ENCODE assay signal across 7 cellular contexts in genomic region chr19:37654833-37655688, GRCh38. TPM values are rescaled to one million over a fixed set of nuclear protein-coding genes. Genes with fewer than 3 reads are reported as not detected.
DNase-seq lines count a peak whose midpoint lies in the region; ATAC-seq and TF ChIP-seq lines count a peak whose summit lies in the region.

Gene ZFP30, minus strand, starts transcription at chr19:37655465. Its CDS starts 7,643 bp downstream, at chr19:37647822.

- H3K9me3 ChIP-seq in liver (ENCODE audit: control insufficient read depth in 4 of 4, low read length in 3 of 4) = peaks cover 1 to 7% (median 4%) of the 10 kb centered on the region in 4 donors

- H3K27me3 ChIP-seq in liver (ENCODE audit: control insufficient read depth in 4 of 4, insufficient read depth in 4 of 4, low read length in 3 of 4) = no peaks in the 10 kb centered on the region

- H3K4me1 Mint-ChIP-seq in activated CD4-positive, alpha-beta T cell treated with anti-CD3 and anti-CD28 coated beads, Interleukin-2, amount 10 ng/mL, durations not matched to agents 24 days and 14 days = peaks cover 28% of the 10 kb centered on the region
- peaks cover 22% of the 10 kb centered on the region for H3K4me1 Mint-ChIP-seq in dendritic cell treated with granulocyte-macrophage colony-stimulating factor and Interleukin-4, amounts not matched to agents 40 ng/mL and 50 ng/mL, for 4 days (ENCODE audit: low read depth)

- H3K4me3 ChIP-seq in liver (ENCODE audit: low read depth in 1 of 3, low read length in 3 of 3) = peak within 1 kb of the TSS; percentile 53 to 83 (median 73)

- H3K27ac ChIP-seq in liver (ENCODE audit: low read depth in 1 of 2, low read length in 2 of 2) = peak within 1 kb of the TSS; percentile 71 to 83

- peak; percentile 84 for DNase-seq in NCI-H2196 treated with DMSO at 0.1 percent for 48 hours (lab: John Stamatoyannopoulos, UW; ENCODE audit: unreplicated experiment)
- peak; percentile 96 for DNase-seq in activated CD4-positive, alpha-beta T cell treated with anti-CD3 and anti-CD28 coated beads, Interleukin-2, amount 10 ng/mL, durations not matched to agents 24 days and 14 days
- peak; percentile 65 for DNase-seq in stimulated activated CD4-positive, alpha-beta T cell treated with anti-CD3 and anti-CD28 coated beads, Interleukin-2, amount 100 ng/mL, for 4 hours (ENCODE audit: low read depth)

- intact Hi-C loops in activated CD4-positive, alpha-beta T cell treated with anti-CD3 and anti-CD28 coated beads, Interleukin-2, amount 10 ng/mL, durations not matched to agents 24 days and 14 days (cut with micrococcal nuclease) = loop anchor here (1.0 to 10.0 kb wide), 5 partner anchors 61 to 440 kb away; partner anchors contain the start of genes ZNF383, ZNF540, ZNF569 and ZNF571
- intact Hi-C loops in dendritic cell treated with granulocyte-macrophage colony-stimulating factor and Interleukin-4, amounts not matched to agents 40 ng/mL and 50 ng/mL, for 4 days (cut with micrococcal nuclease) = loop anchor here (10.0 kb wide), 2 partner anchors 60 to 120 kb away; partner anchors contain the start of genes ZNF540, ZNF571 and ZNF573

- H3K36me3 ChIP-seq in liver (ENCODE audit: control insufficient read depth in 4 of 4, insufficient read depth in 3 of 4, low read depth in 1 of 4, low read length in 3 of 4) = no peaks in the 10 kb centered on the region

- H3K9me3 Mint-ChIP-seq in activated CD4-positive, alpha-beta T cell treated with anti-CD3 and anti-CD28 coated beads, Interleukin-2, amount 10 ng/mL, durations not matched to agents 24 days and 14 days = peaks cover 15% of the 10 kb centered on the region
- peaks cover 21% of the 10 kb centered on the region for H3K9me3 Mint-ChIP-seq in dendritic cell treated with granulocyte-macrophage colony-stimulating factor and Interleukin-4, amounts not matched to agents 40 ng/mL and 50 ng/mL, for 4 days

- under 1% methylated on average over 66 of the region's 66 CpGs for WGBS in liver

- ATAC-seq in GM18511 (IDR thresholded peaks at IDR 0.05; ENCODE audit: unreplicated experiment) = peak; percentile 76
- ATAC-seq in HG03025 (IDR thresholded peaks at IDR 0.05; ENCODE audit: low FRiP score, unreplicated experiment) = peak; percentile 75

- no peak for TF ChIP-seq RAD21 in liver (IDR thresholded peaks at IDR 0.05)

- H3K27ac Mint-ChIP-seq in activated CD4-positive, alpha-beta T cell treated with anti-CD3 and anti-CD28 coated beads, Interleukin-2, amount 10 ng/mL, durations not matched to agents 24 days and 14 days = peak within 1 kb of the TSS; percentile 98
- H3K27ac Mint-ChIP-seq in dendritic cell treated with granulocyte-macrophage colony-stimulating factor and Interleukin-4, amounts not matched to agents 40 ng/mL and 50 ng/mL, for 4 days = peak within 1 kb of the TSS; percentile 85

- H3K9ac ChIP-seq in liver (ENCODE audit: low read depth in 1 of 2, low read length in 2 of 2) = peak within 1 kb of the TSS; percentile 41 to 52

- H3K36me3 Mint-ChIP-seq in activated CD4-positive, alpha-beta T cell treated with anti-CD3 and anti-CD28 coated beads, Interleukin-2, amount 10 ng/mL, durations not matched to agents 24 days and 14 days (ENCODE audit: low read depth) = peaks cover 34% of the 10 kb centered on the region
- H3K36me3 Mint-ChIP-seq in dendritic cell treated with granulocyte-macrophage colony-stimulating factor and Interleukin-4, amounts not matched to agents 40 ng/mL and 50 ng/mL, for 4 days (ENCODE audit: low read depth) = peaks cover 35% of the 10 kb centered on the region

- no peak for TF ChIP-seq CTCF in liver (IDR thresholded peaks at IDR 0.05; ENCODE audit: low read depth, low read length, missing input control)

- H3K4me1 ChIP-seq in liver (ENCODE audit: control insufficient read depth in 4 of 4, insufficient read depth in 4 of 4, low read length in 3 of 4) = peaks cover 3 to 11% (median 5%) of the 10 kb centered on the region in 4 donors

- peak within 1 kb of the TSS; percentile 99 for H3K4me3 Mint-ChIP-seq in activated CD4-positive, alpha-beta T cell treated with anti-CD3 and anti-CD28 coated beads, Interleukin-2, amount 10 ng/mL, durations not matched to agents 24 days and 14 days
- peak within 1 kb of the TSS; percentile 90 for H3K4me3 Mint-ChIP-seq in dendritic cell treated with granulocyte-macrophage colony-stimulating factor and Interleukin-4, amounts not matched to agents 40 ng/mL and 50 ng/mL, for 4 days

- no peaks in the 10 kb centered on the region for H3K27me3 Mint-ChIP-seq in activated CD4-positive, alpha-beta T cell treated with anti-CD3 and anti-CD28 coated beads, Interleukin-2, amount 10 ng/mL, durations not matched to agents 24 days and 14 days
- peaks cover 5% of the 10 kb centered on the region for H3K27me3 Mint-ChIP-seq in dendritic cell treated with granulocyte-macrophage colony-stimulating factor and Interleukin-4, amounts not matched to agents 40 ng/mL and 50 ng/mL, for 4 days

TF ChIP-seq in liver, 16 proteins besides CTCF, POLR2A, EP300 and RAD21:
- TF ChIP-seq RXRA (IDR thresholded peaks at IDR 0.05) (no peak), REST (IDR thresholded peaks at IDR 0.05) (no peak), NR2F2 (IDR thresholded peaks at IDR 0.05) (no peak), JUND (IDR thresholded peaks at IDR 0.05) (no peak), MAX (IDR thresholded peaks at IDR 0.05) (no peak), SP1 (IDR thresholded peaks at IDR 0.05) (no peak), ATF3 (IDR thresholded peaks at IDR 0.05) (no peak), EGR1 (IDR thresholded peaks at IDR 0.05; ENCODE audit: low read depth in 2 of 2) (no peak), YY1 (IDR thresholded peaks at IDR 0.05) (no peak), FOXA2 (IDR thresholded peaks at IDR 0.05) (no peak), GABPA (IDR thresholded peaks at IDR 0.05 in 1 of 2, conservative IDR thresholded peaks at IDR 0.05 in 1 of 2) (no peak), HNF4G (IDR thresholded peaks at IDR 0.05) (no peak), FOXA1 (IDR thresholded peaks at IDR 0.05) (no peak), TAF1 (conservative IDR thresholded peaks at IDR 0.05) (no peak), ZBTB33 (IDR thresholded peaks at IDR 0.05) (no peak)

RNA-seq across cellular contexts. Expression of gene ZFP30, which starts in this region (rescaled TPM):
- total RNA-seq in activated CD4-positive, alpha-beta T cell treated with anti-CD3 and anti-CD28 coated beads, Interleukin-2, amount 10 ng/mL, durations not matched to agents 24 days and 14 days = 9.6 and 11.3 TPM in 2 replicates
- total RNA-seq in liver = 1 to 10 TPM; 5.6 to 5.8 TPM
- polyA plus RNA-seq in liver = 1 to 10 TPM in 1 of 2 donors, under 1 TPM in 1; 0.74 to 1.3 TPM

Comparison
In these comparisons a context has a peak if more than half of its experiments do, and no peak if none do; other contexts are left out.
1. Peak in every context shown above with its lines: DNase-seq, ATAC-seq, H3K4me3 ChIP-seq and H3K27ac ChIP-seq.